In genomic region chr17:18039535-18040286, GRCh38 we compare ENCODE assay signal across 8 cellular contexts. TPM values are rescaled to one million over a fixed set of nuclear protein-coding genes. Genes with fewer than 3 reads are reported as not detected.
A peak's percentile ranks its signal among the peaks of the same experiment; 100 is the strongest.
DNase-seq lines count a peak whose midpoint lies in the region; ATAC-seq, FAIRE-seq and TF ChIP-seq lines count a peak whose summit lies in the region.

No MANE protein-coding gene starts in this region.

- ATAC-seq in GM18498 (IDR thresholded peaks at IDR 0.05; ENCODE audit: unreplicated experiment) (peak; percentile 2), HG02938 (IDR thresholded peaks at IDR 0.05; ENCODE audit: unreplicated experiment) (peak; percentile 21), RWPE2 (ENCODE audit: low read depth) (peak; percentile 28), upper lobe of left lung (ENCODE audit: low FRiP score in 2 of 2) (peak in 1 of 2 donors; percentile 68)

- no peak for FAIRE-seq in urothelium cell line (lab: Jason Lieb, UNC)

- POLR2A ChIA-PET in AG04449 (lab: Yijun Ruan, JAX) = no interaction called here

- H3K27ac ChIP-seq in RWPE2 (ENCODE audit: poor library complexity, severe bottlenecking) (peak overlapping the region; percentile 45), upper lobe of left lung (peak overlapping the region; percentile 71 to 92 (median 78))
- peak overlapping the region; percentile 74 for H3K27ac ChIP-seq in effector memory CD4-positive, alpha-beta T cell (ENCODE audit: insufficient read depth, low read length, poor library complexity, severe bottlenecking)

- H3K4me3 ChIP-seq in AG04449 (ENCODE audit: low read depth, low read length) = peak overlapping the region; percentile 85
- peak overlapping the region; percentile 58 for H3K4me3 ChIP-seq in RWPE2 (ENCODE audit: severe bottlenecking)
- H3K4me3 ChIP-seq in effector memory CD4-positive, alpha-beta T cell (ENCODE audit: insufficient read depth, low read depth, low read length, poor library complexity, severe bottlenecking) = peak overlapping the region; percentile 83
- H3K4me3 ChIP-seq in upper lobe of left lung = peak overlapping the region; percentile 78 to 97 (median 92)

- TF ChIP-seq EP300 in upper lobe of left lung (IDR thresholded peaks at IDR 0.05) = no peak

- no peak for DNase-seq in AG04449 (ENCODE audit: low read depth, low spot score)
- peak; percentile 72 for DNase-seq in RWPE2 (ENCODE audit: low spot score)
- peak in 1 of 3 donors; percentile 8 for DNase-seq in effector memory CD4-positive, alpha-beta T cell
- DNase-seq in mucosa of gallbladder (ENCODE audit: low spot score) = peak; percentile 11
- peak; percentile 42 to 93 for DNase-seq in upper lobe of left lung
- DNase-seq in urothelium cell line (ENCODE audit: low spot score) = no peak

- H3K9me3 ChIP-seq in RWPE2 (ENCODE audit: severe bottlenecking) = no peaks in the 10 kb centered on the region
- no peaks in the 10 kb centered on the region for H3K9me3 ChIP-seq in effector memory CD4-positive, alpha-beta T cell (ENCODE audit: control insufficient read depth, low read length)
- no peaks in the 10 kb centered on the region for H3K9me3 ChIP-seq in upper lobe of left lung

- H3K27me3 ChIP-seq in RWPE2 (ENCODE audit: insufficient read depth, poor library complexity, severe bottlenecking) = no peaks in the 10 kb centered on the region
- no peaks in the 10 kb centered on the region for H3K27me3 ChIP-seq in effector memory CD4-positive, alpha-beta T cell (replicated peaks; ENCODE audit: control insufficient read depth, insufficient read depth, low read length, poor library complexity, severe bottlenecking)
- no peaks in the 10 kb centered on the region for H3K27me3 ChIP-seq in upper lobe of left lung

- WGBS in upper lobe of left lung, 2 donors = 0 to 1% methylated on average over 1 to 25 of the region's 81 CpGs

- H3K4me1 ChIP-seq in RWPE2 (ENCODE audit: insufficient read depth, poor library complexity, severe bottlenecking) (no peaks in the 10 kb centered on the region), upper lobe of left lung (peaks cover 24 to 38% (median 30%) of the 10 kb centered on the region in 4 donors)
- peaks cover 26% of the 10 kb centered on the region for H3K4me1 ChIP-seq in effector memory CD4-positive, alpha-beta T cell (ENCODE audit: control insufficient read depth, insufficient read depth, low read length, poor library complexity, severe bottlenecking)

- no peak for TF ChIP-seq POLR2A in upper lobe of left lung (IDR thresholded peaks at IDR 0.05)

- TF ChIP-seq CTCF in AG04449 (IDR thresholded peaks at IDR 0.05; ENCODE audit: insufficient read depth, low read length, missing control alignments) (no peak), RWPE2 (IDR thresholded peaks at IDR 0.05; ENCODE audit: poor library complexity, severe bottlenecking) (no peak), upper lobe of left lung (IDR thresholded peaks at IDR 0.05) (no peak)

- CTCF ChIA-PET in AG04449 (lab: Yijun Ruan, JAX) = no interaction called here

- H3K36me3 ChIP-seq in RWPE2 (ENCODE audit: low read depth) (peaks cover 6% of the 10 kb centered on the region; the same call in 1 of the 2 replicates), upper lobe of left lung (no peaks in the 10 kb centered on the region)
- peaks cover 2% of the 10 kb centered on the region for H3K36me3 ChIP-seq in effector memory CD4-positive, alpha-beta T cell (ENCODE audit: control insufficient read depth, insufficient read depth, low read length)

RNA-seq across cellular contexts. Expression of gene GID4, which starts 0.5 kb away (rescaled TPM):
- total RNA-seq in mucosa of gallbladder (12.0 TPM), upper lobe of left lung (10 to 100 TPM in 3 of 6 donors, 1 to 10 TPM in 3; 6.3 to 17.1 (median 9.8) TPM)

RNA-seq across cellular contexts. Expression of gene ATPAF2, which starts 0.7 kb away (rescaled TPM):
- 37.6 TPM for total RNA-seq in mucosa of gallbladder
- total RNA-seq in upper lobe of left lung = 10 to 100 TPM; 19.2 to 68.1 (median 30.7) TPM

RNA-seq across cellular contexts. Expression of gene DRG2, which starts 48.0 kb away (rescaled TPM):
- total RNA-seq in mucosa of gallbladder (36.4 TPM), upper lobe of left lung (10 to 100 TPM; 28.7 to 40.9 (median 33.5) TPM)

Comparison
In these comparisons a context has a peak if more than half of its experiments do, and no peak if none do; other contexts are left out.
1. DNase-seq: peak in RWPE2 (single experiment), mucosa of gallbladder (single experiment) and upper lobe of left lung (2 of 2); none in AG04449 (single experiment) and urothelium cell line (single experiment).
2. Peak in every context shown above with its lines, with median percentiles within 50 percentile points of each other: H3K4me3 ChIP-seq and H3K27ac ChIP-seq.